ENCODE assay signal across 8 cellular contexts in the genomic region with DNA sequence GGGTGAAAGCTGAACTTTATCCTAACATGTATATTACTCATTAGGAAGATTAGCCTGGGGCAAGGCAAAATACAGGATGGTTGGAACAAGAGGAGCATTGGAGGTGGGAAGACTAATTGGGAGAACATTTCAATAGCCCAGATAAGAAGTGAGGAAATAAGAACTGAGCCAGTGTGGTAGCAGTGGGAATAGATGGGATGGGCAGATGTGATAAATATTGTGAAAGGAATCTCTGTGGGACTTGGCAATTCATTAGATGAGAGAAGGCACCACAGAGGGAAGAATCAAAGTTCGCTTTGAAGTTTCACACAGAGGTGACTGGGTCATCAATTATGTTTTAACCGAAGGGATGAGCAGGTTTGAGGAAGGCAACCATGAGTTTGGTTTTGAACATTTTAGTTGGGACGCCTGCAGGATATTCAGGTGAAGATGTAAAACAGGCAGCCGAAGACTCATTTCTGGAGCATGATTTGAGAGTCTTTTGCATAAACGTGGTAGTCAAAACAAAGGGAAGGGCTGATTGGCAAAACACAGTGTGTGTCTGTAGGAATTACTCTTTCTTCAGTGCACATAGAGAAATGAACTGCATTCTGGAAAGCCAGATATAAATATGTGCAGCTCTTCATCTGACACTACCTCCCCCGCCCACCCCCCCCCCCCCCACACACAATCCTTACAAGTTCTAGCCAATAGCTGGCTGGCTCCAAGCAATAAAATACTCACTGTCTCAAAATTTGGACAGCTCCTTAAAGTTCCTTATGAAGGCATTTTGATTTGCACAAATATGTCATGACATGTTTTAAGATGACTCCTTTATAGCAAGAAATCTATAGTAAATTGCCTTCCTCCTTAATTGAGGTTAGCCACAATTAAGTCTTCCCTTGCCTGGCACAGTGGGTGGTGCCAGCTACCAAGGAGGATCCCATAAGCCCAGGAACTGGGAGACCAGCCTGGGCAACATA. TPM values are rescaled to one million over a fixed set of nuclear protein-coding genes. Genes with fewer than 3 reads are reported as not detected.
A peak's percentile ranks its signal among the peaks of the same experiment; 100 is the strongest.
DNase-seq lines count a peak whose midpoint lies in the region; ATAC-seq, FAIRE-seq and TF ChIP-seq lines count a peak whose summit lies in the region.

No MANE protein-coding gene starts in this region.

- DNase-seq in activated CD4-positive, alpha-beta T cell treated with anti-CD3 and anti-CD28 coated beads for 36 hours = peak; percentile 40
- no peak for DNase-seq in activated CD4-positive, alpha-beta T cell treated with anti-CD3 and anti-CD28 coated beads, Interleukin-2, amount 50 U/mL, for 1 hour
- DNase-seq in astrocyte (ENCODE audit: low read depth) (peak; percentile 55), myocyte (ENCODE audit: low read depth) (peak; percentile 49), NCI-H524 treated with DMSO at 0.1 percent for 48 hours (lab: John Stamatoyannopoulos, UW) (no peak)
- DNase-seq in activated effector memory CD4-positive, alpha-beta T cell treated with Interleukin-2 at 50 U/mL for 16 hours = no peak

- FAIRE-seq in astrocyte (lab: Jason Lieb, UNC) = peak; percentile 26

- H3K27ac Mint-ChIP-seq in activated CD4-positive, alpha-beta T cell treated with anti-CD3 and anti-CD28 coated beads for 36 hours = peak overlapping the region; percentile 39
- H3K27ac Mint-ChIP-seq in astrocyte (ENCODE audit: unreplicated experiment) = peak overlapping the region; percentile 62

- no peaks in the 10 kb centered on the region for H3K79me2 ChIP-seq in astrocyte (ENCODE audit: insufficient read depth, low read length)

- peak overlapping the region; percentile 99 for H3K4me2 ChIP-seq in astrocyte (ENCODE audit: low read length)

- no peak for TF ChIP-seq CTCF in astrocyte (IDR thresholded peaks at IDR 0.05; ENCODE audit: insufficient read depth, low read depth, low read length)

- POLR2A ChIA-PET in activated CD4-positive, alpha-beta T cell treated with anti-CD3 and anti-CD28 coated beads for 36 hours (lab: Charles Lee) = interaction anchor here (1.4 kb wide), 1 partner anchor 142 kb away, joined by 6 read pairs; the partner anchor contains the start of gene RAB1A

- ATAC-seq in activated CD4-positive, alpha-beta T cell treated with anti-CD3 and anti-CD28 coated beads for 36 hours = peak; percentile 22
- no peak for ATAC-seq in HG02840 (IDR thresholded peaks at IDR 0.05; ENCODE audit: low FRiP score, unreplicated experiment)

- H3K9me3 ChIP-seq in KOPT-K1 (ENCODE audit: insufficient read depth, low read length, poor library complexity, severe bottlenecking) = no peaks in the 10 kb centered on the region
- H3K9me3 ChIP-seq in astrocyte (ENCODE audit: insufficient read depth, low read depth, low read length) = no peaks in the 10 kb centered on the region

- H3K9me3 Mint-ChIP-seq in activated CD4-positive, alpha-beta T cell treated with anti-CD3 and anti-CD28 coated beads for 36 hours (ENCODE audit: low read depth) = no peaks in the 10 kb centered on the region
- no peaks in the 10 kb centered on the region for H3K9me3 Mint-ChIP-seq in astrocyte (ENCODE audit: unreplicated experiment)

- H3K4me3 ChIP-seq in astrocyte (ENCODE audit: insufficient read depth, low read depth, low read length) = peak overlapping the region; percentile 48

- intact Hi-C loops in activated CD4-positive, alpha-beta T cell treated with anti-CD3 and anti-CD28 coated beads for 36 hours (cut with DNase I, micrococcal nuclease) = loop anchor here (5.0 to 10.0 kb wide), 6 partner anchors 140 to 1400 kb away; partner anchors contain the start of genes ACTR2 (in 1 of the 2), MDH1 (in 1 of the 2), PELI1 (in 1 of the 2) and WDPCP (in 1 of the 2)

- H3K9ac ChIP-seq in astrocyte (ENCODE audit: low read length) = peak overlapping the region; percentile 98

- peaks cover 17% of the 10 kb centered on the region for H3K4me1 ChIP-seq in astrocyte (ENCODE audit: insufficient read depth, low read length)

- H3K36me3 ChIP-seq in KOPT-K1 (ENCODE audit: insufficient read depth, low read length) = no peaks in the 10 kb centered on the region
- no peaks in the 10 kb centered on the region for H3K36me3 ChIP-seq in astrocyte (ENCODE audit: insufficient read depth, low read length)

- H2AFZ ChIP-seq in astrocyte (ENCODE audit: low read depth, low read length) = no peak overlapping the region

- peaks cover 6% of the 10 kb centered on the region for H3K27me3 ChIP-seq in astrocyte (ENCODE audit: insufficient read depth, low read length)

- H3K4me1 Mint-ChIP-seq in activated CD4-positive, alpha-beta T cell treated with anti-CD3 and anti-CD28 coated beads for 36 hours = peaks cover 44% of the 10 kb centered on the region
- peaks cover 27% of the 10 kb centered on the region for H3K4me1 Mint-ChIP-seq in astrocyte (ENCODE audit: low read depth, unreplicated experiment)

- H4K20me1 ChIP-seq in astrocyte (ENCODE audit: insufficient read depth, low read length) = peaks cover 8% of the 10 kb centered on the region

- CTCF ChIA-PET in activated CD4-positive, alpha-beta T cell treated with anti-CD3 and anti-CD28 coated beads for 36 hours (lab: Charles Lee) = interaction anchor here (0.6 to 1.0 kb wide), 4 partner anchors 10 to 141 kb away, joined by 3 to 7 read pairs (median 4); no protein-coding TSS in a partner anchor

- H3K27ac ChIP-seq in KOPT-K1 (ENCODE audit: low read depth, low read length, poor library complexity, severe bottlenecking) (peak overlapping the region; percentile 76), astrocyte (ENCODE audit: low read depth, low read length) (no peak overlapping the region)

- H3K27me3 Mint-ChIP-seq in activated CD4-positive, alpha-beta T cell treated with anti-CD3 and anti-CD28 coated beads for 36 hours = peaks cover 4% of the 10 kb centered on the region
- peaks cover 9% of the 10 kb centered on the region for H3K27me3 Mint-ChIP-seq in astrocyte (ENCODE audit: low read depth, unreplicated experiment)

- H3K36me3 Mint-ChIP-seq in activated CD4-positive, alpha-beta T cell treated with anti-CD3 and anti-CD28 coated beads for 36 hours (ENCODE audit: low read depth) = peaks cover 9% of the 10 kb centered on the region
- peaks cover 9% of the 10 kb centered on the region for H3K36me3 Mint-ChIP-seq in astrocyte (ENCODE audit: low read depth, unreplicated experiment)

- H3K4me3 Mint-ChIP-seq in activated CD4-positive, alpha-beta T cell treated with anti-CD3 and anti-CD28 coated beads for 36 hours = peak overlapping the region; percentile 68
- peak overlapping the region; percentile 95 for H3K4me3 Mint-ChIP-seq in astrocyte (ENCODE audit: unreplicated experiment)

RNA-seq across cellular contexts. Expression of gene SLC1A4, which starts 1.9 kb away (rescaled TPM):
- 10 to 100 TPM; 15.7 to 16.7 TPM for total RNA-seq in activated CD4-positive, alpha-beta T cell treated with anti-CD3 and anti-CD28 coated beads for 36 hours
- total RNA-seq in astrocyte = 45.9 and 48.9 TPM in 2 replicates
- 17.1 and 29.1 TPM in 2 replicates for total RNA-seq in myocyte
- polyA plus RNA-seq in myocyte (2012) = 26.0 TPM

Comparison
In these comparisons a context has a peak if more than half of its experiments do, and no peak if none do; other contexts are left out.
1. DNase-seq: peak in activated CD4-positive, alpha-beta T cell treated with anti-CD3 and anti-CD28 coated beads for 36 hours (single experiment), astrocyte (single experiment) and myocyte (single experiment); none in activated CD4-positive, alpha-beta T cell treated with anti-CD3 and anti-CD28 coated beads, Interleukin-2, amount 50 U/mL, for 1 hour (single experiment), activated effector memory CD4-positive, alpha-beta T cell treated with Interleukin-2 at 50 U/mL for 16 hours (single experiment) and NCI-H524 treated with DMSO at 0.1 percent for 48 hours (single experiment).